1 cellular context compared by ENCODE assay signal in the genomic region with DNA sequence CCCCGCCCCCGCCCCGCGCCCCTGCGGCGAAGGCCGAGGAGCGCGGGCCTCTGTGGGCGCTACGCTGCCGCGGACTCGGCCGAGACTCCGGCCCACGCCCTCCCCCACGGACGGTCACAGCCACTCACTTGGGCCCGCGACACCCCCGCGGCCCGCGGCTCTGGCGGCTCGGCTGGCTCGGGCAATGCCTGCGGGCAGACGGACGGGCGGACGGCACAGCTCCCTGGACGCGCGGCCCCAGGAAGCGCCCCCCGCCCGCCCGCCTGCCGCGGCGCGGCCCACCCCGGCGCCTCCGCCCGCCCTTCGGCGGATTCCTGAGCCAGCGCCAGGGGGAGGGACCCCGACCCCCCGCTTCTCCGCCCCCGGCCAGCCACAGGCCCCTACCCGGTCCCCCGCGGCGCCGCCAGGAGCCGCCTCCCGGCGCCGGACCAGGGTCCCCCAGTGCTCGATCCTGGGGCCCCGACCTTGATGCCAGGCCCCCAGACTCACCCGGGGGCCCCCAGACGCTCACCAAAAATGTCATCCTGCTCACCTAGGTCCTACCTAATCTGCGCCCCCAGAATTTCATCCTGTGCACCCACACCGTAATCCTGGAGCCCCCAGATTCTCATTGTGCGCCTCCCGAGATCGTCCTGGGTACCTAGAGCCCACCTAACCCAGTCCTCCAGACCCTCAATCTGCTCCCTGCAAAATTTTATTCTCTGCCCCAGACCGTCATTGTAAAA.
TF ChIP-seq lines count a peak whose summit lies in the region.

Gene EFEMP2, minus strand, starts transcription at position 246 of the 725 bp plus-strand sequence. CDS start 446 bp downstream, outside the sequence.

TF ChIP-seq in HCT116, 20 proteins besides CTCF, POLR2A, EP300 and RAD21 (continued from another document):
- TF ChIP-seq ZBTB33 (IDR thresholded peaks at IDR 0.05; ENCODE audit: extremely low read depth, insufficient replicate concordance, low read length) = no peak
- TF ChIP-seq YY1 (IDR thresholded peaks at IDR 0.05; ENCODE audit: extremely low read depth, insufficient replicate concordance, low read depth, low read length) = no peak
- TF ChIP-seq ZNF274 (IDR thresholded peaks at IDR 0.05; ENCODE audit: low read depth, low read length) = no peak
- TF ChIP-seq, protein P1, sequence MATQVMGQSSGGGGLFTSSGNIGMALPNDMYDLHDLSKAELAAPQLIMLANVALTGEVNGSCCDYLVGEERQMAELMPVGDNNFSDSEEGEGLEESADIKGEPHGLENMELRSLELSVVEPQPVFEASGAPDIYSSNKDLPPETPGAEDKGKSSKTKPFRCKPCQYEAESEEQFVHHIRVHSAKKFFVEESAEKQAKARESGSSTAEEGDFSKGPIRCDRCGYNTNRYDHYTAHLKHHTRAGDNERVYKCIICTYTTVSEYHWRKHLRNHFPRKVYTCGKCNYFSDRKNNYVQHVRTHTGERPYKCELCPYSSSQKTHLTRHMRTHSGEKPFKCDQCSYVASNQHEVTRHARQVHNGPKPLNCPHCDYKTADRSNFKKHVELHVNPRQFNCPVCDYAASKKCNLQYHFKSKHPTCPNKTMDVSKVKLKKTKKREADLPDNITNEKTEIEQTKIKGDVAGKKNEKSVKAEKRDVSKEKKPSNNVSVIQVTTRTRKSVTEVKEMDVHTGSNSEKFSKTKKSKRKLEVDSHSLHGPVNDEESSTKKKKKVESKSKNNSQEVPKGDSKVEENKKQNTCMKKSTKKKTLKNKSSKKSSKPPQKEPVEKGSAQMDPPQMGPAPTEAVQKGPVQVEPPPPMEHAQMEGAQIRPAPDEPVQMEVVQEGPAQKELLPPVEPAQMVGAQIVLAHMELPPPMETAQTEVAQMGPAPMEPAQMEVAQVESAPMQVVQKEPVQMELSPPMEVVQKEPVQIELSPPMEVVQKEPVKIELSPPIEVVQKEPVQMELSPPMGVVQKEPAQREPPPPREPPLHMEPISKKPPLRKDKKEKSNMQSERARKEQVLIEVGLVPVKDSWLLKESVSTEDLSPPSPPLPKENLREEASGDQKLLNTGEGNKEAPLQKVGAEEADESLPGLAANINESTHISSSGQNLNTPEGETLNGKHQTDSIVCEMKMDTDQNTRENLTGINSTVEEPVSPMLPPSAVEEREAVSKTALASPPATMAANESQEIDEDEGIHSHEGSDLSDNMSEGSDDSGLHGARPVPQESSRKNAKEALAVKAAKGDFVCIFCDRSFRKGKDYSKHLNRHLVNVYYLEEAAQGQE (IDR thresholded peaks at IDR 0.05; ENCODE audit: low read depth) = no peak
- no peak for TF ChIP-seq CEBPB (IDR thresholded peaks at IDR 0.05; ENCODE audit: low read depth)
- TF ChIP-seq FOSL1 (IDR thresholded peaks at IDR 0.05; ENCODE audit: low read depth) = no peak
